9 cellular contexts compared by ENCODE assay signal in genomic region chr14:21711360-21711961, GRCh38. TPM values are rescaled to one million over a fixed set of nuclear protein-coding genes. Genes with fewer than 3 reads are reported as not detected.
DNase-seq lines count a peak whose midpoint lies in the region; ATAC-seq and TF ChIP-seq lines count a peak whose summit lies in the region.
"Had no signal": no experiment of that assay in that cellular context is flagged by ENCODE, and none has a peak within 500 bp of the region (broad histone marks: within the 10 kb centered on the region; RNA-seq: fewer than 3 reads in every experiment).

No MANE protein-coding gene starts in this region.

- H3K36me3 ChIP-seq in mucosa of descending colon (ENCODE audit: low read depth), result no peaks in the 10 kb centered on the region

- intact Hi-C loops in mucosa of descending colon (cut with DNase I, micrococcal nuclease), result no loop called here

- H3K9me3 ChIP-seq in mucosa of descending colon, result peaks cover 7% of the 10 kb centered on the region

- peak; percentile 9 to 15 for DNase-seq in stimulated activated CD4-positive, alpha-beta T cell treated with anti-CD3 and anti-CD28 coated beads, Interleukin-2, amount 100 ng/mL, for 48 hours
- DNase-seq in stimulated activated CD4-positive, alpha-beta T cell treated with anti-CD3 and anti-CD28 coated beads, Interleukin-1b, Interleukin-23, amount 100 ng/mL, for 48 hours, result no peak
- peak; percentile 39 for DNase-seq in RPMI7951 (ENCODE audit: low read depth)
- no peak for DNase-seq in coronary artery (ENCODE audit: low spot score)
- DNase-seq in mucosa of descending colon, result peak in 1 of 3 donors; percentile 65
- no peak for DNase-seq in middle frontal gyrus (ENCODE audit: extremely low spot score, low spot score)
- DNase-seq: naive B cell had no signal

- ATAC-seq in HG03442 (IDR thresholded peaks at IDR 0.05; ENCODE audit: unreplicated experiment) (peak; percentile 73), mucosa of descending colon (peak; percentile 67), HG02610 (IDR thresholded peaks at IDR 0.05; ENCODE audit: unreplicated experiment) (no peak)

- H3K4me3 ChIP-seq in coronary artery (no peak overlapping the region), mucosa of descending colon (no peak overlapping the region)

- TF ChIP-seq CTCF in coronary artery (IDR thresholded peaks at IDR 0.05) (peak; percentile 47), mucosa of descending colon (IDR thresholded peaks at IDR 0.05) (peak; percentile 34)

- H3K27ac ChIP-seq in coronary artery, result no peak overlapping the region

- no peaks in the 10 kb centered on the region for H3K4me1 ChIP-seq in mucosa of descending colon (ENCODE audit: low read depth)

RNA-seq across cellular contexts. Expression of gene OR4E1, which starts 37.8 kb away (rescaled TPM):
- not detected in 2 replicates for total RNA-seq in RPMI7951 (2014; rRNA removed; shearing (Covaris generic))
- not detected for total RNA-seq in mucosa of descending colon

RNA-seq across cellular contexts. Expression of gene OR4E2, which starts 57.8 kb away (rescaled TPM):
- total RNA-seq in RPMI7951 (2014; rRNA removed; shearing (Covaris generic)), result not detected in 2 replicates
- not detected for total RNA-seq in mucosa of descending colon

Comparison
In these comparisons a context has a peak if more than half of its experiments do, and no peak if none do; other contexts are left out.
1. DNase-seq: peak in stimulated activated CD4-positive, alpha-beta T cell treated with anti-CD3 and anti-CD28 coated beads, Interleukin-2, amount 100 ng/mL, for 48 hours (2 of 2) and RPMI7951 (single experiment); none in stimulated activated CD4-positive, alpha-beta T cell treated with anti-CD3 and anti-CD28 coated beads, Interleukin-1b, Interleukin-23, amount 100 ng/mL, for 48 hours (single experiment), coronary artery (single experiment) and middle frontal gyrus (single experiment).